Comparison of ENCODE assay signal across 11 cellular contexts in genomic region chr9:4339783-4340335, GRCh38. TPM values are rescaled to one million over a fixed set of nuclear protein-coding genes. Genes with fewer than 3 reads are reported as not detected.
DNase-seq lines count a peak whose midpoint lies in the region; FAIRE-seq and TF ChIP-seq lines count a peak whose summit lies in the region.
"Had no signal": no experiment of that assay in that cellular context is flagged by ENCODE, and none has a peak within 500 bp of the region (broad histone marks: within the 10 kb centered on the region; RNA-seq: fewer than 3 reads in every experiment).

No MANE protein-coding gene starts in this region.

- H2AFZ ChIP-seq in MM.1S (ENCODE audit: low read length) (no peak overlapping the region), astrocyte (ENCODE audit: low read depth, low read length) (no peak overlapping the region)
- H2AFZ ChIP-seq: parathyroid adenoma had no signal

- intact Hi-C loops in cardiac septum (cut with DNase I): loop anchor here (2.0 to 5.0 kb wide), 2 partner anchors 25 to 608 kb away; no protein-coding TSS in a partner anchor

- H3K36me3 Mint-ChIP-seq in activated naive CD4-positive, alpha-beta T cell treated with anti-CD3 and anti-CD28 coated beads, Interleukin-2, amount 50 U/mL, for 24 hours: no peaks in the 10 kb centered on the region
- no peaks in the 10 kb centered on the region for H3K36me3 Mint-ChIP-seq in astrocyte (ENCODE audit: low read depth, unreplicated experiment)
- H3K36me3 Mint-ChIP-seq: activated CD8-positive, alpha-beta memory T cell treated with anti-CD3 and anti-CD28 coated beads, Interleukin-2, amount 10 ng/mL, durations not matched to agents 7 days and 5 days had no signal

- H3K4me1 Mint-ChIP-seq in activated naive CD4-positive, alpha-beta T cell treated with anti-CD3 and anti-CD28 coated beads, Interleukin-2, amount 50 U/mL, for 24 hours: peaks cover 12% of the 10 kb centered on the region
- peaks cover 8% of the 10 kb centered on the region for H3K4me1 Mint-ChIP-seq in astrocyte (ENCODE audit: low read depth, unreplicated experiment)

- no peaks in the 10 kb centered on the region for H3K9me2 ChIP-seq in MM.1S (replicated peaks; ENCODE audit: insufficient read depth, low read length)

- H3K4me3 ChIP-seq in MM.1S (ENCODE audit: low read length) (no peak overlapping the region; the same call in 1 of the 2 replicates), astrocyte (ENCODE audit: insufficient read depth, low read depth, low read length) (no peak overlapping the region), skeletal muscle satellite cell (ENCODE audit: low read length) (no peak overlapping the region)
- H3K4me3 ChIP-seq: adrenal gland had no signal

- H3K27ac Mint-ChIP-seq in activated naive CD4-positive, alpha-beta T cell treated with anti-CD3 and anti-CD28 coated beads, Interleukin-2, amount 50 U/mL, for 24 hours: peak overlapping the region; percentile 79
- no peak overlapping the region for H3K27ac Mint-ChIP-seq in astrocyte (ENCODE audit: unreplicated experiment)

- H4K20me1 ChIP-seq in MM.1S (ENCODE audit: insufficient read depth, low read length): no peaks in the 10 kb centered on the region
- no peaks in the 10 kb centered on the region for H4K20me1 ChIP-seq in astrocyte (ENCODE audit: insufficient read depth, low read length)

- TF ChIP-seq CTCF in MM.1S (IDR thresholded peaks at IDR 0.05; ENCODE audit: low read length) (no peak), astrocyte (IDR thresholded peaks at IDR 0.05; ENCODE audit: insufficient read depth, low read depth, low read length) (no peak)

- no peaks in the 10 kb centered on the region for H3K9me3 ChIP-seq in MM.1S (replicated peaks; ENCODE audit: insufficient read depth, low read length)
- no peaks in the 10 kb centered on the region for H3K9me3 ChIP-seq in astrocyte (ENCODE audit: insufficient read depth, low read depth, low read length)
- H3K9me3 ChIP-seq in skeletal muscle satellite cell (replicated peaks; ENCODE audit: low read length): no peaks in the 10 kb centered on the region
- H3K9me3 ChIP-seq: adrenal gland had no signal

- peak overlapping the region; percentile 61 for H3K4me2 ChIP-seq in MM.1S (ENCODE audit: low read depth, low read length)
- peak overlapping the region; percentile 31 for H3K4me2 ChIP-seq in astrocyte (ENCODE audit: low read length)
- H3K4me2 ChIP-seq in skeletal muscle satellite cell (ENCODE audit: low read length): peak overlapping the region; percentile 69

- H3K9ac ChIP-seq in MM.1S (ENCODE audit: low read length) (no peak overlapping the region), astrocyte (ENCODE audit: low read length) (no peak overlapping the region), skeletal muscle satellite cell (ENCODE audit: low read depth, low read length) (no peak overlapping the region)
- H3K9ac ChIP-seq: parathyroid adenoma had no signal

- H3K4me3 Mint-ChIP-seq in activated naive CD4-positive, alpha-beta T cell treated with anti-CD3 and anti-CD28 coated beads, Interleukin-2, amount 50 U/mL, for 24 hours: no peak overlapping the region
- no peak overlapping the region for H3K4me3 Mint-ChIP-seq in astrocyte (ENCODE audit: unreplicated experiment)
- H3K4me3 Mint-ChIP-seq: activated CD8-positive, alpha-beta memory T cell treated with anti-CD3 and anti-CD28 coated beads, Interleukin-2, amount 10 ng/mL, durations not matched to agents 7 days and 5 days had no signal

- H3K27me3 ChIP-seq in MM.1S (replicated peaks; ENCODE audit: insufficient read depth, low read length) (no peaks in the 10 kb centered on the region), astrocyte (ENCODE audit: insufficient read depth, low read length) (no peaks in the 10 kb centered on the region), skeletal muscle satellite cell (ENCODE audit: control insufficient read depth, insufficient read depth, low read length) (no peaks in the 10 kb centered on the region)
- H3K27me3 ChIP-seq: adrenal gland had no signal

- no peak for DNase-seq in activated naive CD4-positive, alpha-beta T cell (lab: John Stamatoyannopoulos, UW)
- DNase-seq in MM.1S: no peak
- DNase-seq in astrocyte (ENCODE audit: low read depth): no peak
- DNase-seq in cardiac septum (ENCODE audit: low spot score): no peak
- DNase-seq in LoVo (ENCODE audit: low spot score): no peak
- no peak for DNase-seq in NCI-H510A treated with DMSO at 0.1 percent for 48 hours (lab: John Stamatoyannopoulos, UW)

- H3K27ac ChIP-seq in MM.1S (ENCODE audit: low read length) (no peak overlapping the region), astrocyte (ENCODE audit: low read depth, low read length) (no peak overlapping the region)
- H3K27ac ChIP-seq: parathyroid adenoma had no signal

- H3K79me2 ChIP-seq in MM.1S (ENCODE audit: low read length) (no peaks in the 10 kb centered on the region), astrocyte (ENCODE audit: insufficient read depth, low read length) (no peaks in the 10 kb centered on the region)
- H3K79me2 ChIP-seq: parathyroid adenoma had no signal

- H3K36me3 ChIP-seq in MM.1S (replicated peaks; ENCODE audit: insufficient read depth, low read length) (no peaks in the 10 kb centered on the region), astrocyte (ENCODE audit: insufficient read depth, low read length) (no peaks in the 10 kb centered on the region), skeletal muscle satellite cell (ENCODE audit: insufficient read depth, low read length) (no peaks in the 10 kb centered on the region)
- H3K36me3 ChIP-seq: adrenal gland had no signal

- H3K4me1 ChIP-seq in MM.1S (ENCODE audit: low read length) (no peaks in the 10 kb centered on the region), astrocyte (ENCODE audit: insufficient read depth, low read length) (no peaks in the 10 kb centered on the region), skeletal muscle satellite cell (ENCODE audit: control insufficient read depth, insufficient read depth, low read length) (no peaks in the 10 kb centered on the region)
- H3K4me1 ChIP-seq: parathyroid adenoma had no signal

- FAIRE-seq in astrocyte (lab: Jason Lieb, UNC): no peak

- H3K27me3 Mint-ChIP-seq in activated naive CD4-positive, alpha-beta T cell treated with anti-CD3 and anti-CD28 coated beads, Interleukin-2, amount 50 U/mL, for 24 hours: no peaks in the 10 kb centered on the region
- no peaks in the 10 kb centered on the region for H3K27me3 Mint-ChIP-seq in astrocyte (ENCODE audit: low read depth, unreplicated experiment)

- no peaks in the 10 kb centered on the region for H3K9me3 Mint-ChIP-seq in activated naive CD4-positive, alpha-beta T cell treated with anti-CD3 and anti-CD28 coated beads, Interleukin-2, amount 50 U/mL, for 24 hours
- peaks cover 2% of the 10 kb centered on the region for H3K9me3 Mint-ChIP-seq in astrocyte (ENCODE audit: unreplicated experiment)

- H3F3A ChIP-seq in MM.1S (ENCODE audit: insufficient read depth, low read length): no peaks in the 10 kb centered on the region

RNA-seq across cellular contexts. Expression of gene GLIS3, which starts 40.0 kb away (rescaled TPM):
- total RNA-seq in astrocyte (78.4 and 81.9 TPM in 2 replicates), cardiac septum (4.7 TPM)
- total RNA-seq in skeletal muscle satellite cell (2012; rRNA removed): 39.0 and 79.1 TPM in 2 replicates

Comparison
In these comparisons a context has a peak if more than half of its experiments do, and no peak if none do; other contexts are left out.
1. RNA of gene GLIS3, which starts 40.0 kb away (total RNA-seq): 78.4 to 81.9 TPM in astrocyte; 4.7 TPM in cardiac septum (single experiment); every median in the first group is over 10 times any median in the second.
2. Peak in every context shown above with its lines, with median percentiles within 50 percentile points of each other: H3K4me2 ChIP-seq.